18 cellular contexts compared by ENCODE assay signal in genomic region chr7:1881946-1882345, GRCh38.
"Had no signal": no experiment of that assay in that cellular context is flagged by ENCODE, and none has a peak within 500 bp of the region (broad histone marks: within the 10 kb centered on the region; RNA-seq: fewer than 3 reads in every experiment).

No MANE protein-coding gene starts in this region.

- H3K9ac ChIP-seq: neural progenitor cell had no signal

- H3K27ac Mint-ChIP-seq: neural progenitor cell; stimulated activated naive CD8-positive, alpha-beta T cell treated with anti-CD3 and anti-CD28 coated beads, Interleukin-15, amount 100 ng/mL, for 72 hours had no signal

- FAIRE-seq: pancreas had no signal

- H3K27me3 Mint-ChIP-seq: stimulated activated naive CD8-positive, alpha-beta T cell treated with anti-CD3 and anti-CD28 coated beads, Interleukin-15, amount 100 ng/mL, for 72 hours had no signal

- H3K4me3 Mint-ChIP-seq: activated T-cell treated with anti-CD3 and anti-CD28 coated beads, Interleukin-2, amount 50 U/mL, for 4 hours; neural progenitor cell; stimulated activated naive CD8-positive, alpha-beta T cell treated with anti-CD3 and anti-CD28 coated beads, Interleukin-15, amount 100 ng/mL, for 72 hours had no signal

- H3K27ac ChIP-seq: coronary artery, epithelial cell of prostate, gastroesophageal sphincter, left ventricle myocardium inferior, neural progenitor cell, pancreas, testis, upper lobe of right lung, VCaP had no signal

- DNase-seq: activated CD4-positive, alpha-beta T cell treated with anti-CD3 and anti-CD28 coated beads for 48 hours; activated gamma-delta T cell; activated T-cell treated with anti-CD3 and anti-CD28 coated beads, Interleukin-2, amount 50 U/mL, for 4 hours; effector CD8-positive, alpha-beta T cell; islet precursor cell; left ventricle myocardium inferior; stimulated activated CD4-positive, alpha-beta T cell treated with anti-CD3 and anti-CD28 coated beads, Interleukin-15, amount 100 ng/mL, for 24 hours; stimulated activated CD4-positive, alpha-beta T cell treated with anti-CD3 and anti-CD28 coated beads, Interleukin-4, amount 100 ng/mL, for 24 hours; stimulated activated naive CD8-positive, alpha-beta T cell treated with anti-CD3 and anti-CD28 coated beads, Interleukin-15, amount 100 ng/mL, for 72 hours; SW 1271; testis; upper lobe of right lung had no signal

- ATAC-seq: activated T-cell treated with anti-CD3 and anti-CD28 coated beads, Interleukin-2, amount 50 U/mL, for 4 hours; gastroesophageal sphincter; stimulated activated naive CD8-positive, alpha-beta T cell treated with anti-CD3 and anti-CD28 coated beads, Interleukin-15, amount 100 ng/mL, for 72 hours; upper lobe of right lung had no signal

- H3K36me3 ChIP-seq: left ventricle myocardium inferior, neural progenitor cell, pancreas, upper lobe of right lung had no signal

- H3K27me3 ChIP-seq: gastroesophageal sphincter, neural progenitor cell, pancreas, testis, upper lobe of right lung had no signal

- H3K4me2 ChIP-seq: neural progenitor cell had no signal

- H3K4me3 ChIP-seq: coronary artery, gastroesophageal sphincter, left ventricle myocardium inferior, neural progenitor cell, pancreas, testis, upper lobe of right lung had no signal

- H3K4me1 ChIP-seq: gastroesophageal sphincter, neural progenitor cell, testis, upper lobe of right lung had no signal
